8 cellular contexts compared by ENCODE assay signal in genomic region chr2:73112913-73113633, GRCh38. TPM values are rescaled to one million over a fixed set of nuclear protein-coding genes. Genes with fewer than 3 reads are reported as not detected.
DNase-seq lines count a peak whose midpoint lies in the region; ATAC-seq and TF ChIP-seq lines count a peak whose summit lies in the region.

A gene with protein sequence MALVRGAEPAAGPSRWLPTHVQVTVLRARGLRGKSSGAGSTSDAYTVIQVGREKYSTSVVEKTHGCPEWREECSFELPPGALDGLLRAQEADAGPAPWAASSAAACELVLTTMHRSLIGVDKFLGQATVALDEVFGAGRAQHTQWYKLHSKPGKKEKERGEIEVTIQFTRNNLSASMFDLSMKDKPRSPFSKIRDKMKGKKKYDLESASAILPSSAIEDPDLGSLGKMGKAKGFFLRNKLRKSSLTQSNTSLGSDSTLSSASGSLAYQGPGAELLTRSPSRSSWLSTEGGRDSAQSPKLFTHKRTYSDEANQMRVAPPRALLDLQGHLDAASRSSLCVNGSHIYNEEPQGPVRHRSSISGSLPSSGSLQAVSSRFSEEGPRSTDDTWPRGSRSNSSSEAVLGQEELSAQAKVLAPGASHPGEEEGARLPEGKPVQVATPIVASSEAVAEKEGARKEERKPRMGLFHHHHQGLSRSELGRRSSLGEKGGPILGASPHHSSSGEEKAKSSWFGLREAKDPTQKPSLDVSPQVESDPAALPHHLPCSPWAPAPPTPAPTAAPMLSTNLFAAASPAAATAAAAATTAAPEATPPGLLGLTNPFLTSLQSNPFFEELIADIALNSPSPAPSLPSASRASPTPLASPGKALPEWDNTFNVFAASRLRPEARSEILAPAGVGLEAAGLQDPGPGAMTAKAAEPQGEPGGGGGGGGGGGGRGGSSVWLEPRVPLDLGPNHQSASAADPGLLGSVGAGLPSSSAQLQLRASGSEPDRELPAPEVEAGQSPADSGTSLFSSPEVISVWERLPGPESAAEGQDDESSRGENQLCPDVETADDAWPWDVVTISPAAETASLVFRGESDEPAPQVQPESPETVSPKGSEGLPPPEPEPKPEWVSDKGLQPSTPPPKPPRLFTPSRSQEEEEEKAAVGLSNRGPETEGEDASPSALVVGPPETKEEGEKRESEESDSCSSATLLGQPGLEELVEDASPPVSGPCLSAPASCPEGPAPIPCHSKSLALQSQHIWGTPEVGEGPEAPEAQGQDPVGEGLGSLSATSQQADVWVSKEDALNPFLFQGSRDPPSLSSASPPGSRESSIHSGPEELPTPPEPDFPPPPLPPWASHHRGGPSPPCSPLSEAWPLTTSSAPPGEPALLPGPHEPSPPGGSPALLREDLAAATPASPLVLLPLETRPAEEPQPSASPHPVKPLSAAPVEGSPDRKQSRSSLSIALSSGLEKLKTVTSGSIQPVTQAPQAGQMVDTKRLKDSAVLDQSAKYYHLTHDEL (N-terminal part only) (minus strand): TSS chr2:73112948. CDS start chr2:73112777, 171 bp downstream.

- TF ChIP-seq POLR2A in body of pancreas (IDR thresholded peaks at IDR 0.05) (peak; percentile 32 to 71 (median 60)), uterus (IDR thresholded peaks at IDR 0.05) (peak in 1 of 2 donors; percentile 53)

- no peak; the same call in 2 of the 3 replicates for TF ChIP-seq CTCF in H9 (conservative IDR thresholded peaks at IDR 0.05)
- peak in 2 of 7 experiments; percentile 7 to 19 for TF ChIP-seq CTCF in body of pancreas (IDR thresholded peaks at IDR 0.05)
- TF ChIP-seq CTCF in uterus (IDR thresholded peaks at IDR 0.05) = peak in 1 of 4 experiments; percentile 10

- H3K36me3 Mint-ChIP-seq in H9 (ENCODE audit: insufficient read depth in 1 of 3, low read depth in 3 of 3) = peaks cover 0 to 10% (median 7%) of the 10 kb centered on the region in 3 experiments; a peak in 3 of 7 replicates

- H4K91ac ChIP-seq in H9 (ENCODE audit: insufficient read length, low read depth, low read length) = no peak within 1 kb of the TSS

- H3K23ac ChIP-seq in H9 (ENCODE audit: insufficient read length, low read depth, low read length) = no peak within 1 kb of the TSS

- no peak within 1 kb of the TSS for H4K8ac ChIP-seq in H9 (replicated peaks; ENCODE audit: insufficient read length, low read depth, low read length)

- intact Hi-C loops in body of pancreas (cut with DNase I) (no loop called here), uterus (cut with DNase I; ENCODE audit: low total_unique reads) (no loop called here)

- peaks cover 7% of the 10 kb centered on the region for H3K23me2 ChIP-seq in H9 (ENCODE audit: insufficient read length, low read depth, low read length, poor library complexity, severe bottlenecking)

- peak within 1 kb of the TSS; percentile 57 to 83 for H3K4me3 ChIP-seq in body of pancreas
- peak within 1 kb of the TSS; percentile 58 to 96 for H3K4me3 ChIP-seq in uterus

- H3K14ac ChIP-seq in H9 (ENCODE audit: insufficient read depth, low read length) = peak within 1 kb of the TSS; percentile 82

- no peak within 1 kb of the TSS for H2BK20ac ChIP-seq in H9 (ENCODE audit: low read depth, low read length, poor library complexity, severe bottlenecking)

- no peak within 1 kb of the TSS for H3K4ac ChIP-seq in H9 (ENCODE audit: low read depth, low read length)

- WGBS in H9 (ENCODE audit: extremely low coverage, insufficient read length, low lambda C conversion rate) = no CpG with 5 or more reads among the region's 88 CpGs
- 0% methylated on average over 78 of the region's 88 CpGs; no CpG with 5 or more reads in 1 of the 2 donors for WGBS in body of pancreas, 2 donors

- peak; percentile 84 for ATAC-seq in body of pancreas

- H3K4me1 ChIP-seq in H9 (ENCODE audit: insufficient read depth, low read length) (no peaks in the 10 kb centered on the region; the same call in 1 of the 2 replicates), body of pancreas (peaks cover 29% of the 10 kb centered on the region), uterus (peaks cover 4 to 13% of the 10 kb centered on the region in 2 donors)

- no peak within 1 kb of the TSS for H3K18ac ChIP-seq in H9 (ENCODE audit: insufficient read length, low read depth, low read length)

- DNase-seq in EL (peak; percentile 89), H9 (peak; percentile 87), NCI-H1105 (lab: John Stamatoyannopoulos, UW) (peak; percentile 48), UCSD-AML1 (lab: John Stamatoyannopoulos, UW; ENCODE audit: unreplicated experiment) (peak; percentile 81), body of pancreas (peak; percentile 78 to 89 (median 81)), hypothalamus (lab: John Stamatoyannopoulos, UW) (peak in 49 of 51 donors; percentile 17 to 84 (median 59)), retina (peak; percentile 87), uterus (peak; percentile 78 to 86)

- H3K9me3 ChIP-seq in H9 (ENCODE audit: control insufficient read depth, low read depth, low read length) (no peaks in the 10 kb centered on the region), body of pancreas (no peaks in the 10 kb centered on the region), uterus (no peaks in the 10 kb centered on the region)

- H3K56ac ChIP-seq in H9 (ENCODE audit: insufficient read length, low read depth, low read length) = no peak within 1 kb of the TSS

- peak within 1 kb of the TSS; percentile 77 to 95 for H3K4me3 Mint-ChIP-seq in H9

- peak within 1 kb of the TSS; percentile 63 for H3K4me2 ChIP-seq in H9 (ENCODE audit: insufficient read depth, insufficient read length, low read length)

- peaks cover 15 to 23% of the 10 kb centered on the region in 2 experiments for H3K4me1 Mint-ChIP-seq in H9

- H3K27me3 Mint-ChIP-seq in H9 (ENCODE audit: low read depth) = peaks cover 30% of the 10 kb centered on the region

- H2BK12ac ChIP-seq in H9 (ENCODE audit: insufficient read length, low read depth, low read length) = no peak within 1 kb of the TSS

- H3K9me3 Mint-ChIP-seq in H9 = peaks cover 3 to 5% of the 10 kb centered on the region in 2 experiments; a peak in 1 of 5 replicates

- H3K27me3 ChIP-seq in H9 (ENCODE audit: insufficient read depth, low read length) (no peaks in the 10 kb centered on the region), body of pancreas (no peaks in the 10 kb centered on the region), uterus (no peaks in the 10 kb centered on the region)

- no peak within 1 kb of the TSS; the same call in 1 of the 2 replicates for H2BK15ac ChIP-seq in H9 (ENCODE audit: low read depth, low read length)

- H3K36me3 ChIP-seq in body of pancreas (replicated peaks in 1 of 2; ENCODE audit: insufficient read depth in 1 of 2, low read depth in 2 of 2) (no peaks in the 10 kb centered on the region), uterus (no peaks in the 10 kb centered on the region)

- H3K79me1 ChIP-seq in H9 (ENCODE audit: insufficient read depth, low read depth, low read length, poor library complexity, severe bottlenecking) = no peaks in the 10 kb centered on the region

- no peaks in the 10 kb centered on the region; the same call in 1 of the 2 replicates for H3K79me2 ChIP-seq in H9 (ENCODE audit: insufficient read depth, low read length)

- no peak within 1 kb of the TSS for H2AK5ac ChIP-seq in H9 (ENCODE audit: insufficient read length, low read length)

- peak within 1 kb of the TSS; percentile 13 for H3K9ac ChIP-seq in H9 (ENCODE audit: extremely low read depth, insufficient read length, low read length)

- H4K5ac ChIP-seq in H9 (ENCODE audit: insufficient read length, low read depth, low read length) = no peak within 1 kb of the TSS

- no peak within 1 kb of the TSS for H2BK120ac ChIP-seq in H9 (ENCODE audit: low read depth, low read length, poor library complexity, severe bottlenecking)

- H2AFZ ChIP-seq in H9 (ENCODE audit: low read length) = no peak within 1 kb of the TSS

- no peak within 1 kb of the TSS for H2BK5ac ChIP-seq in H9 (ENCODE audit: insufficient read length, low read length)

- no peak within 1 kb of the TSS; a peak in 1 of 7 replicates for H3K27ac Mint-ChIP-seq in H9

- H3K27ac ChIP-seq in H9 (ENCODE audit: insufficient read length, low read depth, low read length) = no peak within 1 kb of the TSS
- peak within 1 kb of the TSS; percentile 72 to 92 (median 90) for H3K27ac ChIP-seq in body of pancreas
- H3K27ac ChIP-seq in uterus = peak within 1 kb of the TSS; percentile 89 to 96

- no peaks in the 10 kb centered on the region for H4K20me1 ChIP-seq in H9 (ENCODE audit: control insufficient read depth, insufficient read depth, insufficient read length)

- H3T11ph ChIP-seq in H9 (ENCODE audit: low read length) = no peak within 1 kb of the TSS

RNA-seq across cellular contexts. Expression of the gene that starts here (rescaled TPM):
- total RNA-seq in H9 (2021) (6.4 and 7.1 TPM in 2 replicates), body of pancreas (10 to 100 TPM; 19.2 to 39.6 TPM), uterus (10 to 100 TPM; 22.4 to 45.7 (median 31.7) TPM)
